ENCODE assay signal across 22 cellular contexts in the genomic region with DNA sequence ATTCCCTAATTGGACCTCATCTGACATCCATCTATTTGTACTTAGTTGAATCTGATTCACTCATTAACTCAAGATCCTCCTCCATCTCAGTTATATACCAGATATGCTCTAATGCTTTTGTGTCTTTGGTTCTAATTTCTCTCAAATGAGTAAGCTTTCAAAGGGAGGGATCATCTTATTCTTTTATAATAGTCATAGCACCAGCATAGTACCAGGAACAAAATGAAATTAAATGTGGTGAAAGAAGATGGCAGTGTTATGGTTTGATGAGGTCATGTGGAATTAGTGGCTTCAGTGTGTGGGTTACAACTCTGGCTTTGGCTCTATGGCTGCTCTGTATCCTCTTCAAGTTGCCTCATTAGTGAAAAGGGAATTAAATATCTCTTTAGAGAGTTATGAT. TPM values are rescaled to one million over a fixed set of nuclear protein-coding genes. Genes with fewer than 3 reads are reported as not detected.
DNase-seq lines count a peak whose midpoint lies in the region; ATAC-seq and TF ChIP-seq lines count a peak whose summit lies in the region.
"Had no signal": no experiment of that assay in that cellular context is flagged by ENCODE, and none has a peak within 500 bp of the region (broad histone marks: within the 10 kb centered on the region; RNA-seq: fewer than 3 reads in every experiment).

No MANE protein-coding gene starts in this region.

- H3K27ac ChIP-seq in osteoblast (ENCODE audit: low read depth, low read length): no peak overlapping the region
- no peak overlapping the region for H3K27ac ChIP-seq in coronary artery
- H3K27ac ChIP-seq: BLaER1 treated with 17β-estradiol and CSF1 and Interleukin-3, amounts not matched to agents 10 nM and 100 nM; GM23248; HL-60 had no signal

- DNase-seq in MV-4-11 (lab: John Stamatoyannopoulos, UW) (peak; percentile 21), glomerular visceral epithelial cell (ENCODE audit: extremely low spot score) (peak; percentile 39), osteoblast (ENCODE audit: insufficient read length, low spot score, missing footprints) (peak; percentile 76), superior temporal gyrus (ENCODE audit: extremely low spot score) (no peak), NCI-H1105 (lab: John Stamatoyannopoulos, UW) (no peak), coronary artery (ENCODE audit: low spot score) (no peak)
- DNase-seq: CD4-positive, CD25-positive, alpha-beta regulatory T cell; CD8-positive, alpha-beta memory T cell; COR-L47; DMS153; DMS79; GDM1; GM23248 had no signal

- TF ChIP-seq CTCF in osteoblast (IDR thresholded peaks at IDR 0.05; ENCODE audit: extremely low read depth, low read depth, low read length) (no peak), coronary artery (IDR thresholded peaks at IDR 0.05) (no peak)

- peaks cover 13% of the 10 kb centered on the region for H3K4me1 ChIP-seq in osteoblast (ENCODE audit: insufficient read depth, low read length)

- peak overlapping the region; percentile 64 for H2AFZ ChIP-seq in osteoblast (ENCODE audit: low read length)
- H2AFZ ChIP-seq: GM23248 had no signal

- H3K9me3 ChIP-seq in osteoblast (ENCODE audit: low read depth, low read length): no peaks in the 10 kb centered on the region
- H3K9me3 ChIP-seq: HAP-1 had no signal

- no peak overlapping the region for H3K4me2 ChIP-seq in osteoblast (ENCODE audit: insufficient read depth, low read length)

- H3K4me3 ChIP-seq in osteoblast (ENCODE audit: insufficient read depth, low read length) (no peak overlapping the region), coronary artery (no peak overlapping the region)
- H3K4me3 ChIP-seq: BLaER1 treated with 17β-estradiol and CSF1 and Interleukin-3, amounts not matched to agents 10 nM and 100 nM; GM23248; HAP-1 had no signal

- ATAC-seq in HG03521 (IDR thresholded peaks at IDR 0.05; ENCODE audit: unreplicated experiment): no peak

- H3K36me3 ChIP-seq in osteoblast (ENCODE audit: insufficient read depth, low read length): no peaks in the 10 kb centered on the region
- H3K36me3 ChIP-seq: HAP-1 had no signal

- no peaks in the 10 kb centered on the region for H4K20me1 ChIP-seq in osteoblast (ENCODE audit: insufficient read depth, low read length)
- H4K20me1 ChIP-seq: BLaER1 treated with 17β-estradiol and CSF1 and Interleukin-3, amounts not matched to agents 10 nM and 100 nM had no signal

- no peaks in the 10 kb centered on the region for H3K27me3 ChIP-seq in osteoblast (ENCODE audit: insufficient read depth, low read length)
- H3K27me3 ChIP-seq: BLaER1 treated with 17β-estradiol and CSF1 and Interleukin-3, amounts not matched to agents 10 nM and 100 nM had no signal

- no peaks in the 10 kb centered on the region for H3K79me2 ChIP-seq in osteoblast (ENCODE audit: insufficient read depth, low read length)

RNA-seq across cellular contexts. Expression of a gene that starts 32.5 kb away (rescaled TPM):
- total RNA-seq in osteoblast: not detected in 2 replicates
- total RNA-seq: A172; B cell; CD4-positive, CD25-positive, alpha-beta regulatory T cell; CD8-positive, alpha-beta memory T cell; Daoy; GM23248; H4; HT1080 had no signal

Comparison
In these comparisons a context has a peak if more than half of its experiments do, and no peak if none do; other contexts are left out.
1. DNase-seq: peak in MV-4-11 (single experiment), glomerular visceral epithelial cell (single experiment) and osteoblast (single experiment); none in superior temporal gyrus (single experiment), NCI-H1105 (single experiment) and coronary artery (single experiment).